In the genomic region with DNA sequence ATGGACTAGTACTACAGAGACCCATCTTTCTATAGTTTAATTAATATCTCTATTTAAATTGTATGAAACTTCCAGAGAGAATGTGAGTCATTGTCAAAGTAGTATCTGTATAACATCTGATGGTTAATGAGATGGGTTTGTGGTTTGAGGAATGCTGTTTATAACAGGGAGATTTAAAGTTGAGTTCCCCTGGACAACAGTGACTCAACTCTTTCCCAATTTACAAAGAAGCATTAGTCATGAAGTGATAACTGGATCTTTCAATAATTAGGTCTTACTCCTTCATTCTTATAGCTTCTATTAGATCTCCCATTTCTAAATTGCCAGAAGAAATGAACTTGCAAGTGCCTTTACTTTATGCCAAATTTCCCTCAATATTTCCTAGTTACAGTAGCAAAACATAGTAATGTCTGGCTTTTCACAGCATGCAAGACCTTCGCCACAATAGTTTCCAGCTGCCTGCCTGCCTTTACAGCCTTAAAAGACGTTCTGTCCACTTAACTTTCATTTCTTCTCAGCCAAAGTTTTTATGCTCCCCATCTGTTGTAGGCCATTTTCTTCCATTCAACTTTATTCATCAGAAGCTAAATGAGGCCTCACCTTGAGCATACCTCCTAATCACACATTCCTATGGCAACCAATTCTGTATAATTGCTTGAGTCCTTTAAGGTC, we compare ENCODE assay signal across 12 cellular contexts. TPM values are rescaled to one million over a fixed set of nuclear protein-coding genes. Genes with fewer than 3 reads are reported as not detected.
A peak's percentile ranks its signal among the peaks of the same experiment; 100 is the strongest.
DNase-seq lines count a peak whose midpoint lies in the region; ATAC-seq and TF ChIP-seq lines count a peak whose summit lies in the region.
"Had no signal": no experiment of that assay in that cellular context is flagged by ENCODE, and none has a peak within 500 bp of the region (broad histone marks: within the 10 kb centered on the region; RNA-seq: fewer than 3 reads in every experiment).

No MANE protein-coding gene starts in this region.

- no peak overlapping the region for H3K4me3 Mint-ChIP-seq in nephron progenitor cell
- H3K4me3 Mint-ChIP-seq: activated T-cell treated with anti-CD3 and anti-CD28 coated beads, Interleukin-2, amount 50 U/mL, for 24 hours had no signal

- H3K4ac ChIP-seq in mesendoderm (ENCODE audit: low read depth, low read length): no peak overlapping the region

- peaks cover 4% of the 10 kb centered on the region for H3K9me3 Mint-ChIP-seq in nephron progenitor cell
- H3K9me3 Mint-ChIP-seq: activated T-cell treated with anti-CD3 and anti-CD28 coated beads, Interleukin-2, amount 50 U/mL, for 24 hours had no signal

- POLR2A ChIA-PET in A673 (lab: Charles Lee; ENCODE audit: low non-redundant PET): no interaction called here

- CTCF ChIA-PET in A673 (lab: Charles Lee): no interaction called here

- H2BK5ac ChIP-seq in mesendoderm (ENCODE audit: low read length): no peak overlapping the region

- no peak overlapping the region for H3K18ac ChIP-seq in mesendoderm (ENCODE audit: low read length)

- H3K56ac ChIP-seq in mesendoderm (ENCODE audit: low read length): no peak overlapping the region

- TF ChIP-seq CTCF in A673 (conservative IDR thresholded peaks at IDR 0.05; ENCODE audit: low read depth, low read length) (no peak), cardiac fibroblast (IDR thresholded peaks at IDR 0.05; ENCODE audit: low read depth, low read length) (no peak), upper lobe of right lung (IDR thresholded peaks at IDR 0.05) (no peak), nephron progenitor cell (IDR thresholded peaks at IDR 0.05) (no peak)

- no peak overlapping the region for H3K4me2 ChIP-seq in mesendoderm (ENCODE audit: low read length)

- H3K27ac ChIP-seq in A673 (ENCODE audit: low read depth, low read length, poor library complexity, severe bottlenecking): no peak overlapping the region
- no peak overlapping the region for H3K27ac ChIP-seq in mesendoderm (ENCODE audit: low read depth, low read length)
- H3K27ac ChIP-seq in upper lobe of right lung: no peak overlapping the region

- H3K36me3 Mint-ChIP-seq in nephron progenitor cell (ENCODE audit: low read depth): no peaks in the 10 kb centered on the region

- no peak overlapping the region for H2BK15ac ChIP-seq in mesendoderm (replicated peaks; ENCODE audit: low read depth)

- H3K27me3 ChIP-seq in A673 (replicated peaks; ENCODE audit: insufficient read depth, low read depth, low read length, poor library complexity): no peaks in the 10 kb centered on the region
- no peaks in the 10 kb centered on the region for H3K27me3 ChIP-seq in mesendoderm (ENCODE audit: insufficient read depth, low read length, poor library complexity)
- no peaks in the 10 kb centered on the region for H3K27me3 ChIP-seq in upper lobe of right lung

- H3K23ac ChIP-seq in mesendoderm (ENCODE audit: low read length): no peak overlapping the region

- DNase-seq in A673 (ENCODE audit: low spot score): peak; percentile 67
- DNase-seq in HT1080 (ENCODE audit: low read depth): peak; percentile 92
- peak; percentile 85 to 93 for DNase-seq in cardiac fibroblast (ENCODE audit: low read depth in 2 of 2)
- peak; percentile 50 for DNase-seq in mesendoderm
- DNase-seq in CD1c-positive myeloid dendritic cell (ENCODE audit: extremely low spot score): no peak
- DNase-seq in upper lobe of right lung: no peak
- DNase-seq in nephron progenitor cell: no peak
- DNase-seq: activated T-cell treated with anti-CD3 and anti-CD28 coated beads, Interleukin-2, amount 50 U/mL, for 24 hours; C1 segment of cervical spinal cord; NCI-H1048; stimulated activated naive CD4-positive, alpha-beta T cell treated with Interleukin-2 at 50 U/mL for 16 hours had no signal

- H3K79me1 ChIP-seq in mesendoderm (ENCODE audit: low read length): no peaks in the 10 kb centered on the region

- no peak overlapping the region for H4K8ac ChIP-seq in mesendoderm (ENCODE audit: low read depth, low read length)

- H2AK5ac ChIP-seq in mesendoderm (ENCODE audit: low read length): no peak overlapping the region

- intact Hi-C loops in A673 (cut with micrococcal nuclease; ENCODE audit: unreplicated experiment) (no loop called here), upper lobe of right lung (cut with DNase I) (no loop called here)

- H3K4me1 ChIP-seq in A673 (ENCODE audit: insufficient read depth, low read length, poor library complexity, severe bottlenecking) (peaks cover 13% of the 10 kb centered on the region), mesendoderm (ENCODE audit: control insufficient read depth, low read depth, low read length) (no peaks in the 10 kb centered on the region), upper lobe of right lung (no peaks in the 10 kb centered on the region)

- H3K4me3 ChIP-seq in A673 (ENCODE audit: low read depth, low read length, poor library complexity, severe bottlenecking): no peak overlapping the region
- no peak overlapping the region for H3K4me3 ChIP-seq in cardiac fibroblast (replicated peaks in 1 of 2; ENCODE audit: low read depth in 2 of 2, low read length in 2 of 2)
- no peak overlapping the region for H3K4me3 ChIP-seq in mesendoderm (ENCODE audit: low read length)
- no peak overlapping the region for H3K4me3 ChIP-seq in upper lobe of right lung

- H3K36me3 ChIP-seq in A673 (ENCODE audit: insufficient read depth, low read length, poor library complexity, severe bottlenecking): no peaks in the 10 kb centered on the region
- H3K36me3 ChIP-seq in mesendoderm (ENCODE audit: control insufficient read depth, insufficient read depth, low read length): no peaks in the 10 kb centered on the region
- H3K36me3 ChIP-seq in upper lobe of right lung: no peaks in the 10 kb centered on the region

- H3K9me3 ChIP-seq in A673 (ENCODE audit: low read depth, low read length, poor library complexity, severe bottlenecking) (peaks cover 5% of the 10 kb centered on the region), upper lobe of right lung (no peaks in the 10 kb centered on the region)

- H3K79me2 ChIP-seq in mesendoderm (ENCODE audit: control insufficient read depth, insufficient read depth, low read length): no peaks in the 10 kb centered on the region

- H3K9ac ChIP-seq in mesendoderm (ENCODE audit: low read length): no peak overlapping the region

- no peak overlapping the region for H4K5ac ChIP-seq in mesendoderm (ENCODE audit: low read length)

- no peak for ATAC-seq in upper lobe of right lung
- ATAC-seq in GM21576 (IDR thresholded peaks at IDR 0.05; ENCODE audit: unreplicated experiment): no peak

- no peaks in the 10 kb centered on the region for H3K27me3 Mint-ChIP-seq in nephron progenitor cell (ENCODE audit: low read depth, poor library complexity)
- H3K27me3 Mint-ChIP-seq: activated T-cell treated with anti-CD3 and anti-CD28 coated beads, Interleukin-2, amount 50 U/mL, for 24 hours had no signal

- peaks cover 4% of the 10 kb centered on the region for H3K4me1 Mint-ChIP-seq in nephron progenitor cell

- H2BK120ac ChIP-seq in mesendoderm (ENCODE audit: low read depth, low read length): no peak overlapping the region

- H3K27ac Mint-ChIP-seq in nephron progenitor cell: no peak overlapping the region
- H3K27ac Mint-ChIP-seq: activated T-cell treated with anti-CD3 and anti-CD28 coated beads, Interleukin-2, amount 50 U/mL, for 24 hours had no signal

- no TSS peak for BruUV-seq in A673 (replicated peaks; lab: Mats Ljungman, UMichigan)

- no CpG with 5 or more reads among the region's 2 CpGs for WGBS in mesendoderm (ENCODE audit: extremely low coverage, insufficient coverage, low lambda C conversion rate)

RNA-seq across cellular contexts. Expression of a gene that starts 47.7 kb away (rescaled TPM):
- total RNA-seq in A673 (2021) (63.4 and 69.6 TPM in 2 replicates), upper lobe of right lung (23.4 TPM)
- total RNA-seq in HT1080 (2014; rRNA removed; shearing (Covaris generic)): 75.1 and 99.1 TPM in 2 replicates
- polyA plus RNA-seq in HT1080 (2015; cell fraction: cytosol; rRNA removed): 56.3 and 67.4 TPM in 2 replicates
- 192 and 205 TPM in 2 replicates for polyA plus RNA-seq in HT1080 (2015; cell fraction: nucleus; rRNA removed)
- polyA plus RNA-seq in mesendoderm (2013, experiment 1 of 2): 87.9 TPM
- polyA plus RNA-seq in mesendoderm (2013, experiment 2 of 2): 85.0 TPM

Comparison
In these comparisons a context has a peak if more than half of its experiments do, and no peak if none do; other contexts are left out.
1. DNase-seq: peak in A673 (single experiment), HT1080 (single experiment), cardiac fibroblast (2 of 2) and mesendoderm (single experiment); none in CD1c-positive myeloid dendritic cell (single experiment), upper lobe of right lung (single experiment) and nephron progenitor cell (single experiment).